Comparison of ENCODE assay signal across 8 cellular contexts in the genomic region with DNA sequence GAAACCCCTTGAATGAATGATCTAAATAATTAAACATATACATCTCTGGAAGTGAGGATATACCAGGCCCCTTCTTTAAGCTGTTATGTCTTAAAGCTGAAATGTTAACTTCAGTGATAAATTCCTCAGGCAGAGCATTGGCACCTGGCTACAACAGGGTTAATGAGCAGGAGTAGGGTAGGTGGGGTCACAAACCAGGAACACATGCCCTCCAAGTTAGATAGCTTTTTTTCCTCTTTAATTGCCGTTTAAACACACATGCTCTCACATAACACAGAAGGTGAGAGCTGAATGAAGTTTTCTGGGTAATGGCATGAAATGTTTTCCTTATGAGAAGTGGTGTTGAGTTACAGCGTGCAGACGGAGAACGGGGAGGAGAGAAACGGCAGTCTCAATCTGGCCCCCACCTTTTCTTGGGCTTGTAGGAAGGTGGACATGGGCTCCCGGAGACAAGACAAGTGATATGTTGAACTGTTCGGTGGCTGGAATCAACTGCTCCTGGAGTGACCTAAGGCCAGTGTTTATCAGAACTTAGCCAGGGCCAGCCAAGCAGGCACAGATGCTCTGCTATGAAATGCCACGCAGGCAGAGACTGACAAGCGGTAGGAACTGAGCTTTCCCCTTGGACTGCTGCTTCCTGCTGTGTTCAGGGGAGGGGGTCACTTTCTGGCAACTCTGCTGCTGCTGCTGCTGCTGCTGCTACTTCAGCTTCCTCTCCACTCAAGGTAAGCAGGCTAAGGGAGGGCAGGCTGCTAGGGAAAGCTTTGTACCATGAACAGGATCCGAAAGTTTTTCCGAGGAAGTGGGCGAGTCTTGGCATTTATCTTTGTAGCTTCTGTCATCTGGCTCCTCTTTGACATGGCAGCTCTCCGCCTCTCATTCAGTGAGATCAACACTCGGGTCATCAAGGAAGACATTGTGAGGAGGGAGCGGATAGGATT. TPM values are rescaled to one million over a fixed set of nuclear protein-coding genes. Genes with fewer than 3 reads are reported as not detected.
DNase-seq lines count a peak whose midpoint lies in the region; ATAC-seq and TF ChIP-seq lines count a peak whose summit lies in the region.

A gene with protein sequence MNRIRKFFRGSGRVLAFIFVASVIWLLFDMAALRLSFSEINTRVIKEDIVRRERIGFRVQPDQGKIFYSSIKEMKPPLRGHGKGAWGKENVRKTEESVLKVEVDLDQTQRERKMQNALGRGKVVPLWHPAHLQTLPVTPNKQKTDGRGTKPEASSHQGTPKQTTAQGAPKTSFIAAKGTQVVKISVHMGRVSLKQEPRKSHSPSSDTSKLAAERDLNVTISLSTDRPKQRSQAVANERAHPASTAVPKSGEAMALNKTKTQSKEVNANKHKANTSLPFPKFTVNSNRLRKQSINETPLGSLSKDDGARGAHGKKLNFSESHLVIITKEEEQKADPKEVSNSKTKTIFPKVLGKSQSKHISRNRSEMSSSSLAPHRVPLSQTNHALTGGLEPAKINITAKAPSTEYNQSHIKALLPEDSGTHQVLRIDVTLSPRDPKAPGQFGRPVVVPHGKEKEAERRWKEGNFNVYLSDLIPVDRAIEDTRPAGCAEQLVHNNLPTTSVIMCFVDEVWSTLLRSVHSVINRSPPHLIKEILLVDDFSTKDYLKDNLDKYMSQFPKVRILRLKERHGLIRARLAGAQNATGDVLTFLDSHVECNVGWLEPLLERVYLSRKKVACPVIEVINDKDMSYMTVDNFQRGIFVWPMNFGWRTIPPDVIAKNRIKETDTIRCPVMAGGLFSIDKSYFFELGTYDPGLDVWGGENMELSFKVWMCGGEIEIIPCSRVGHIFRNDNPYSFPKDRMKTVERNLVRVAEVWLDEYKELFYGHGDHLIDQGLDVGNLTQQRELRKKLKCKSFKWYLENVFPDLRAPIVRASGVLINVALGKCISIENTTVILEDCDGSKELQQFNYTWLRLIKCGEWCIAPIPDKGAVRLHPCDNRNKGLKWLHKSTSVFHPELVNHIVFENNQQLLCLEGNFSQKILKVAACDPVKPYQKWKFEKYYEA (plus strand): TSS at position 394 of the 941 bp plus-strand sequence. CDS start 378 bp downstream, at position 772.

- H3K9me3 Mint-ChIP-seq in activated T-cell treated with anti-CD3 and anti-CD28 coated beads, Interleukin-2, amount 50 U/mL, for 72 hours, result no peaks in the 10 kb centered on the region

- TF ChIP-seq CTCF in left lung (IDR thresholded peaks at IDR 0.05) (no peak), WERI-Rb-1 (IDR thresholded peaks at IDR 0.05; ENCODE audit: low read depth, low read length) (no peak)

- H3K36me3 ChIP-seq in left lung, result no peaks in the 10 kb centered on the region
- H3K36me3 ChIP-seq in urinary bladder (ENCODE audit: insufficient read depth), result no peaks in the 10 kb centered on the region
- H3K36me3 ChIP-seq in WERI-Rb-1, result no peaks in the 10 kb centered on the region

- no peak for ATAC-seq in activated T-cell treated with anti-CD3 and anti-CD28 coated beads, Interleukin-2, amount 50 U/mL, for 72 hours (replicated peaks in 1 of 2)
- ATAC-seq in left lung (peak; percentile 59), HG02798 (IDR thresholded peaks at IDR 0.05; ENCODE audit: poor library complexity, unreplicated experiment) (no peak)

- H3K9me3 ChIP-seq in left lung, result no peaks in the 10 kb centered on the region
- no peaks in the 10 kb centered on the region for H3K9me3 ChIP-seq in WERI-Rb-1 (ENCODE audit: severe bottlenecking)

- H3K4me3 ChIP-seq in left lung (peak within 1 kb of the TSS; percentile 27 to 36), urinary bladder (ENCODE audit: low read depth, low read length) (peak within 1 kb of the TSS; percentile 7), WERI-Rb-1 (ENCODE audit: low read depth, low read length) (no peak within 1 kb of the TSS; the same call in 1 of the 2 replicates)

- H3K27me3 ChIP-seq in left lung (no peaks in the 10 kb centered on the region), WERI-Rb-1 (ENCODE audit: insufficient read depth, low read depth, severe bottlenecking) (no peaks in the 10 kb centered on the region)

- no peak for DNase-seq in activated T-cell treated with anti-CD3 and anti-CD28 coated beads, Interleukin-2, amount 50 U/mL, for 72 hours
- DNase-seq in activated T-cell treated with anti-CD3 and anti-CD28 coated beads for 4 hours (no peak), cerebellar cortex (ENCODE audit: low spot score) (peak; percentile 74), left lung (no peak), WERI-Rb-1 (no peak), superior temporal gyrus (ENCODE audit: extremely low spot score) (no peak)

- peaks cover 42% of the 10 kb centered on the region for H3K27me3 Mint-ChIP-seq in activated T-cell treated with anti-CD3 and anti-CD28 coated beads, Interleukin-2, amount 50 U/mL, for 72 hours (ENCODE audit: low read depth)

- H3K4me1 ChIP-seq in left lung (no peaks in the 10 kb centered on the region), urinary bladder (ENCODE audit: insufficient read depth) (no peaks in the 10 kb centered on the region)

- H3K4me3 Mint-ChIP-seq in activated T-cell treated with anti-CD3 and anti-CD28 coated beads, Interleukin-2, amount 50 U/mL, for 72 hours, result no peak within 1 kb of the TSS

- no peaks in the 10 kb centered on the region for H3K36me3 Mint-ChIP-seq in activated T-cell treated with anti-CD3 and anti-CD28 coated beads, Interleukin-2, amount 50 U/mL, for 72 hours (ENCODE audit: insufficient read depth in 2 of 2)

- H3K27ac ChIP-seq in left lung (peak within 1 kb of the TSS; percentile 57 to 74), urinary bladder (ENCODE audit: low read depth) (no peak within 1 kb of the TSS), WERI-Rb-1 (no peak within 1 kb of the TSS)

- peak within 1 kb of the TSS; percentile 41 for H3K27ac Mint-ChIP-seq in activated T-cell treated with anti-CD3 and anti-CD28 coated beads, Interleukin-2, amount 50 U/mL, for 72 hours

- intact Hi-C loops in left lung (cut with DNase I), result no loop called here

- H3K4me1 Mint-ChIP-seq in activated T-cell treated with anti-CD3 and anti-CD28 coated beads, Interleukin-2, amount 50 U/mL, for 72 hours (ENCODE audit: low read depth), result peaks cover 56% of the 10 kb centered on the region

- 12% methylated on average over 15 of the region's 15 CpGs for whole genome bisulfite sequencing in urinary bladder

RNA-seq across cellular contexts. Expression of the gene that starts here (rescaled TPM):
- not detected for total RNA-seq in activated T-cell treated with anti-CD3 and anti-CD28 coated beads, Interleukin-2, amount 50 U/mL, for 72 hours
- 10 to 100 TPM; 23.0 to 59.4 TPM for total RNA-seq in left lung
- total RNA-seq in urinary bladder, result 23.4 TPM
- 0.34 TPM for polyA plus RNA-seq in urinary bladder

Comparison
In these comparisons a context has a peak if more than half of its experiments do, and no peak if none do; other contexts are left out.
1. RNA of the gene that starts here (total RNA-seq): 23.0 to 59.4 TPM in left lung and 23.4 TPM in urinary bladder (single experiment); not detected in activated T-cell treated with anti-CD3 and anti-CD28 coated beads, Interleukin-2, amount 50 U/mL, for 72 hours; every median in the first group is over 10 times any median in the second.
2. H3K27ac ChIP-seq: peak in left lung (2 of 2); none in urinary bladder (single experiment) and WERI-Rb-1 (single experiment).